Comparison of ENCODE assay signal across 1 cellular context in the genomic region with DNA sequence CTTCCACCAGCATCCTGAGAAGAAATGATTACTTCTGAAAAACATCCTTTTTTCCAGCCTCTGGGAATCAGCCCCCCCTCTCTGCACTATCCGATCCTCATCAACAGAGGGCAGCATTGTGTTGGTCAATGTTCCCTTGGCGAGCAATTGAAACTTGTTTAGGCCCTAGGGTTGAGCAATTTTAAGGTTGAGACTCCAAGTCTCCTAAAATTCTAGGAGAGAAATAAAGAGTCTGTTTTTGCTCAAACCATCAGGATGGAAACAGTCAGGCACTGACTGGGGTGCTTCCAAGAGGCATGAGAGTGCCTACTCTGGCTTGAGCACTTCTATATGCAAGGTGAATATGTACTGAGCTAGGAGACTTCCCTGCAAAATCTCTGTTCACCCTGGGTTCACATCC.
TF ChIP-seq lines count a peak whose summit lies in the region.

No MANE protein-coding gene starts in this region.

TF ChIP-seq in GM23338, 12 proteins besides CTCF, POLR2A, EP300 and RAD21 (continued from another document):
- TF ChIP-seq, protein P1, sequence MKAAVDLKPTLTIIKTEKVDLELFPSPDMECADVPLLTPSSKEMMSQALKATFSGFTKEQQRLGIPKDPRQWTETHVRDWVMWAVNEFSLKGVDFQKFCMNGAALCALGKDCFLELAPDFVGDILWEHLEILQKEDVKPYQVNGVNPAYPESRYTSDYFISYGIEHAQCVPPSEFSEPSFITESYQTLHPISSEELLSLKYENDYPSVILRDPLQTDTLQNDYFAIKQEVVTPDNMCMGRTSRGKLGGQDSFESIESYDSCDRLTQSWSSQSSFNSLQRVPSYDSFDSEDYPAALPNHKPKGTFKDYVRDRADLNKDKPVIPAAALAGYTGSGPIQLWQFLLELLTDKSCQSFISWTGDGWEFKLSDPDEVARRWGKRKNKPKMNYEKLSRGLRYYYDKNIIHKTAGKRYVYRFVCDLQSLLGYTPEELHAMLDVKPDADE (IDR thresholded peaks at IDR 0.05): no peak
- no peak for TF ChIP-seq ZNF331 (CRISPR knock-in tag; IDR thresholded peaks at IDR 0.05; ENCODE audit: low read depth)
- TF ChIP-seq ZNF114 (CRISPR knock-in tag; IDR thresholded peaks at IDR 0.05): no peak
